ENCODE assay signal across 8 cellular contexts in the genomic region with DNA sequence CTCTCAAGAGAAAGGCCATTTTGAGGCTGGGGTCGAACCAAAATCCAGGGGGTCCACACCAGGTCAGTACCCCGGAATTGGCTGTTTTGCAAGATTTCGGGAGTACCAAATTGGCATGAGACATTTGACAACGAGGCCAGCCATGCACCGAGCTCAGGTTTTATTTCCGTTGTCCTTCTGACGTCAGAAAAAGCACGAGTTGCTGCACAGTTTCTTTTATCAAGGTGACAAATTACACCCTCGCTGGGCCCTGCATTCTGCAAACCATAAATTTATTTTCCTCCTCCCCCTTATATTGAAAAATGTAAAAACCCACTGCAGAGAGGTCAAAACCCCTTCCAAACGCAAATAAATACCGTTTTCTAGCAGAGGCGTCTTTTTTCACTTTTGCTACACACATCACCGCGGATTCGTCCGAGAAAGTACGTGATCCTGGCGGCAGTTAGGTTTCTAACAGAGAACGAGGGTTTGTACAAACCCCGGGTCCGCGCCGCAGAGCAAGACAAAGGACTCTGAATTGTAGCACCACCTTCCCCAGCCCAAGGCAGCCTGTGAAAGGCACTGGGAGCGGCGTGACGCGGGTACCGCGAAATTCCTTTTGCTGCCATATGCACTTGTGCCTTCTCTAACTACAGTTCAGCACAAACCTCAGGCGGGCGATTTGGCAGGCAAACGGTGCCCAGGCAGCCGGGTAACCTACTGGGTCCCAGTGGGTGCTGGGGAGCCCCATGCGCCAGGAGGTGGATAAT. TPM values are rescaled to one million over a fixed set of nuclear protein-coding genes. Genes with fewer than 3 reads are reported as not detected.
DNase-seq lines count a peak whose midpoint lies in the region; TF ChIP-seq lines count a peak whose summit lies in the region.

No MANE protein-coding gene starts in this region.

- H3K4me1 ChIP-seq in OCI-LY3 (ENCODE audit: low read length) (peaks cover 47% of the 10 kb centered on the region), neutrophil (ENCODE audit: control insufficient read depth in 1 of 2, insufficient read depth in 1 of 2, low read depth in 1 of 2, low read length in 1 of 2) (peaks cover 24 to 41% of the 10 kb centered on the region in 2 experiments), suprapubic skin (peaks cover 41% of the 10 kb centered on the region)

- H2AFZ ChIP-seq in OCI-LY3 (ENCODE audit: low read depth, low read length) = no peak overlapping the region

- peaks cover 26% of the 10 kb centered on the region for H3K4me1 Mint-ChIP-seq in osteocyte (ENCODE audit: unreplicated experiment)

- no peaks in the 10 kb centered on the region for H3K27me3 Mint-ChIP-seq in osteocyte (ENCODE audit: unreplicated experiment)

- TF ChIP-seq POLR2A in GM19193 (IDR thresholded peaks at IDR 0.05; ENCODE audit: extremely low read depth, insufficient read depth, insufficient read length) = peak; percentile 45
- TF ChIP-seq POLR2A in suprapubic skin (IDR thresholded peaks at IDR 0.05) = no peak

- H3K9me3 ChIP-seq in OCI-LY3 (ENCODE audit: insufficient read depth, low read length) (no peaks in the 10 kb centered on the region), neutrophil (no peaks in the 10 kb centered on the region), suprapubic skin (no peaks in the 10 kb centered on the region)

- peak overlapping the region; percentile 99 for H3K9ac ChIP-seq in OCI-LY3 (ENCODE audit: low read length)

- H3K9me3 Mint-ChIP-seq in osteocyte (ENCODE audit: unreplicated experiment) = no peaks in the 10 kb centered on the region

- H4K20me1 ChIP-seq in OCI-LY3 (ENCODE audit: insufficient read depth, low read length) = peaks cover 47% of the 10 kb centered on the region

- no peaks in the 10 kb centered on the region for H3K36me3 Mint-ChIP-seq in osteocyte (ENCODE audit: unreplicated experiment)

- H3K27ac ChIP-seq in OCI-LY3 (ENCODE audit: low read length) = peak overlapping the region; percentile 83
- peak overlapping the region; percentile 66 for H3K27ac ChIP-seq in neutrophil
- peak overlapping the region; percentile 89 for H3K27ac ChIP-seq in suprapubic skin

- no peak overlapping the region for H3K27ac Mint-ChIP-seq in osteocyte (ENCODE audit: unreplicated experiment)

- no peak overlapping the region for H3K4me3 Mint-ChIP-seq in osteocyte (ENCODE audit: unreplicated experiment)

- no peak for TF ChIP-seq EP300 in suprapubic skin (IDR thresholded peaks at IDR 0.05)

- H3K4me3 ChIP-seq in OCI-LY3 (ENCODE audit: low read length) (peak overlapping the region; percentile 94), neutrophil (ENCODE audit: low read depth in 1 of 2, low read length in 1 of 2) (peak overlapping the region; percentile 86 to 92), suprapubic skin (peak overlapping the region; percentile 80)

- H3K27me3 ChIP-seq in OCI-LY3 (ENCODE audit: low read depth, low read length) (no peaks in the 10 kb centered on the region), neutrophil (peaks cover 6% of the 10 kb centered on the region), suprapubic skin (no peaks in the 10 kb centered on the region)

- 19% methylated on average over 19 of the region's 34 CpGs for WGBS in suprapubic skin

- H3K36me3 ChIP-seq in OCI-LY3 (replicated peaks; ENCODE audit: low read depth, low read length) = peaks cover 33% of the 10 kb centered on the region
- H3K36me3 ChIP-seq in neutrophil = no peaks in the 10 kb centered on the region
- no peaks in the 10 kb centered on the region for H3K36me3 ChIP-seq in suprapubic skin

- H3K4me2 ChIP-seq in OCI-LY3 (ENCODE audit: low read length) = peak overlapping the region; percentile 99

- DNase-seq in A172 (ENCODE audit: low spot score) (peak; percentile 53), germinal center (ENCODE audit: low spot score) (peak; percentile 67), suprapubic skin (ENCODE audit: low spot score in 2 of 2) (peak; percentile 78 to 86), osteocyte (ENCODE audit: extremely low spot score, unreplicated experiment) (no peak)
- peak; percentile 87 for DNase-seq in activated effector memory CD4-positive, alpha-beta T cell treated with anti-CD3 and anti-CD28 coated beads, Interleukin-2, amount 50 U/mL, for 16 hours

- H3K79me2 ChIP-seq in OCI-LY3 (ENCODE audit: low read length) = peaks cover 96% of the 10 kb centered on the region

- TF ChIP-seq CTCF in OCI-LY3 (IDR thresholded peaks at IDR 0.05; ENCODE audit: low read depth, low read length) (no peak), neutrophil (IDR thresholded peaks at IDR 0.05) (no peak), suprapubic skin (IDR thresholded peaks at IDR 0.05) (no peak), osteocyte (IDR thresholded peaks at IDR 0.05) (no peak)

RNA-seq across cellular contexts. Expression of gene SLC38A1, which starts 1.8 kb away (rescaled TPM):
- total RNA-seq in A172 (2014; rRNA removed; shearing (Covaris generic)) = 89.2 and 91.2 TPM in 2 replicates
- total RNA-seq in suprapubic skin = 100 to 1,000 TPM in 3 of 4 donors, 10 to 100 TPM in 1; 96.2 to 110 (median 102) TPM
- total RNA-seq in osteocyte = 128 and 132 TPM in 2 replicates
